ENCODE assay signal across 1 cellular context in genomic region chrX:130165181-130165702, GRCh38.
TF ChIP-seq lines count a peak whose summit lies in the region.

No MANE protein-coding gene starts in this region.

TF ChIP-seq in H1, 55 proteins besides CTCF, POLR2A, EP300 and RAD21:
- peak; percentile 49; the same call in 1 of the 2 replicates for TF ChIP-seq PHF8 (conservative IDR thresholded peaks at IDR 0.05; ENCODE audit: low read depth, low read length)
- TF ChIP-seq RNF2 (IDR thresholded peaks at IDR 0.05; ENCODE audit: borderline replicate concordance, low read depth, low read length, missing control alignments, poor library complexity, severe bottlenecking) = no peak
- no peak for TF ChIP-seq TAF1 (IDR thresholded peaks at IDR 0.05; ENCODE audit: low read depth, low read length)
- TF ChIP-seq KDM4A (IDR thresholded peaks at IDR 0.05; ENCODE audit: low read depth, low read length, severe bottlenecking) = peak; percentile 73
- TF ChIP-seq NRF1 (IDR thresholded peaks at IDR 0.05; ENCODE audit: low read depth, low read length) = no peak
